In genomic region chr22:25475554-25476022, GRCh38 we compare ENCODE assay signal across 7 cellular contexts.
DNase-seq lines count a peak whose midpoint lies in the region; ATAC-seq and TF ChIP-seq lines count a peak whose summit lies in the region.

No MANE protein-coding gene starts in this region.

- H3K4me1 ChIP-seq in HEK293 (ENCODE audit: control insufficient read depth, insufficient read depth, low read length): peaks cover 8% of the 10 kb centered on the region
- no peaks in the 10 kb centered on the region for H3K4me1 ChIP-seq in mammary epithelial cell (ENCODE audit: insufficient read depth, low read length)

- H3K36me3 ChIP-seq in HEK293 (ENCODE audit: control insufficient read depth in 2 of 2, insufficient read depth in 1 of 2, low read length in 2 of 2): peaks cover 0 to 39% of the 10 kb centered on the region in 2 experiments; a peak in 2 of 3 replicates
- no peaks in the 10 kb centered on the region for H3K36me3 ChIP-seq in mammary epithelial cell (ENCODE audit: insufficient read depth, low read length)

- intact Hi-C loops in mammary epithelial cell (cut with micrococcal nuclease): no loop called here

- H3K27ac Mint-ChIP-seq in stimulated activated memory B cell treated with anti-CD40 and anti-IgM and Interleukin-4, amounts not matched to agents 10 μg/mL and 1 μg/mL and 100 μg/mL, for 72 hours: no peak overlapping the region

- no peak for TF ChIP-seq CTCF in HEK293 (tag by site-specific recombination; IDR thresholded peaks at IDR 0.05)
- no peak for TF ChIP-seq CTCF in fibroblast of the aortic adventitia (IDR thresholded peaks at IDR 0.05; ENCODE audit: insufficient read depth, low read length)
- no peak for TF ChIP-seq CTCF in retinal pigment epithelial cell (conservative IDR thresholded peaks at IDR 0.05; ENCODE audit: low read depth, low read length)
- no peak for TF ChIP-seq CTCF in mammary epithelial cell (conservative IDR thresholded peaks at IDR 0.05 in 1 of 2, IDR thresholded peaks at IDR 0.05 in 1 of 2; ENCODE audit: extremely low read depth in 1 of 2, insufficient read depth in 1 of 2, low read depth in 1 of 2, low read length in 2 of 2)

- H3K9me3 ChIP-seq in HEK293 (ENCODE audit: control insufficient read depth, insufficient read depth, low read depth, low read length) (no peaks in the 10 kb centered on the region), mammary epithelial cell (replicated peaks; ENCODE audit: insufficient read depth, low read length) (no peaks in the 10 kb centered on the region)

- H3K4me3 ChIP-seq in HEK293 (ENCODE audit: low read depth, low read length) (no peak overlapping the region), fibroblast of the aortic adventitia (ENCODE audit: low read depth, low read length) (no peak overlapping the region), retinal pigment epithelial cell (ENCODE audit: low read length) (no peak overlapping the region), mammary epithelial cell (replicated peaks in 1 of 3; ENCODE audit: insufficient read depth in 1 of 3, low read depth in 2 of 3, low read length in 3 of 3) (no peak overlapping the region)

- no peaks in the 10 kb centered on the region for H3K27me3 ChIP-seq in mammary epithelial cell (ENCODE audit: insufficient read depth, low read length)

- WGBS in mammary epithelial cell (ENCODE audit: low coverage, missing lambda C conversion rate): 38% methylated on average over 9 of the region's 9 CpGs

- H3K4me1 Mint-ChIP-seq in stimulated activated memory B cell treated with anti-CD40 and anti-IgM and Interleukin-4, amounts not matched to agents 10 μg/mL and 1 μg/mL and 100 μg/mL, for 72 hours: no peaks in the 10 kb centered on the region

- H3K27ac ChIP-seq in HEK293 (ENCODE audit: extremely low read depth, low read depth, low read length) (peak overlapping the region; percentile 3), mammary epithelial cell (ENCODE audit: insufficient read depth, low read depth, low read length) (no peak overlapping the region)

- no peaks in the 10 kb centered on the region for H3K79me2 ChIP-seq in mammary epithelial cell (ENCODE audit: insufficient read depth, low read length)

- CTCF ChIA-PET in HEK293 (lab: Yijun Ruan, JAX) (interaction anchor here (0.6 to 1.5 kb wide), 6 partner anchors 12 to 547 kb away, joined by 3 to 4 read pairs (median 4); no protein-coding TSS in a partner anchor), mammary epithelial cell (lab: Charles Lee; ENCODE audit: low non-redundant PET) (no interaction called here)

- peak; percentile 63 for DNase-seq in NCI-H446 treated with DMSO at 0.1 percent for 48 hours (lab: John Stamatoyannopoulos, UW)
- peak; percentile 17 for DNase-seq in fibroblast of the aortic adventitia (ENCODE audit: low read depth)
- DNase-seq in retinal pigment epithelial cell (ENCODE audit: low read depth): peak; percentile 47
- no peak for DNase-seq in mammary epithelial cell

- POLR2A ChIA-PET in HEK293 (lab: Yijun Ruan, JAX): interaction anchor here (0.9 to 1.1 kb wide), 2 partner anchors 13 to 20 kb away, joined by 3 read pairs; no protein-coding TSS in a partner anchor

- H2AFZ ChIP-seq in mammary epithelial cell (ENCODE audit: low read depth, low read length): no peak overlapping the region

- no peaks in the 10 kb centered on the region for H4K20me1 ChIP-seq in mammary epithelial cell (ENCODE audit: insufficient read depth, low read length)

- H3K36me3 Mint-ChIP-seq in stimulated activated memory B cell treated with anti-CD40 and anti-IgM and Interleukin-4, amounts not matched to agents 10 μg/mL and 1 μg/mL and 100 μg/mL, for 72 hours: peaks cover 35% of the 10 kb centered on the region

- ATAC-seq in HG03045 (IDR thresholded peaks at IDR 0.05; ENCODE audit: unreplicated experiment): no peak
- no peak for ATAC-seq in stimulated activated memory B cell treated with anti-CD40 and anti-IgM and Interleukin-4, amounts not matched to agents 10 μg/mL and 1 μg/mL and 100 μg/mL, for 72 hours

- no TSS peak for BruUV-seq in mammary epithelial cell (replicated peaks; lab: Mats Ljungman, UMichigan)

- H3K4me2 ChIP-seq in mammary epithelial cell (ENCODE audit: insufficient read depth, low read depth, low read length): no peak overlapping the region

- dilution Hi-C loops in mammary epithelial cell (cut with HindIII; ENCODE audit: low sequenced_read_pairs): no loop called here

- no peak overlapping the region for H3K4me3 Mint-ChIP-seq in stimulated activated memory B cell treated with anti-CD40 and anti-IgM and Interleukin-4, amounts not matched to agents 10 μg/mL and 1 μg/mL and 100 μg/mL, for 72 hours

- in situ Hi-C loops in mammary epithelial cell (cut with MboI; ENCODE audit: low sequenced_read_pairs in 2 of 2): no loop called here

- peaks cover 4% of the 10 kb centered on the region for H3K9me3 Mint-ChIP-seq in stimulated activated memory B cell treated with anti-CD40 and anti-IgM and Interleukin-4, amounts not matched to agents 10 μg/mL and 1 μg/mL and 100 μg/mL, for 72 hours

- no peak overlapping the region for H3K9ac ChIP-seq in mammary epithelial cell (ENCODE audit: insufficient read depth, low read length)

- H3K27me3 Mint-ChIP-seq in stimulated activated memory B cell treated with anti-CD40 and anti-IgM and Interleukin-4, amounts not matched to agents 10 μg/mL and 1 μg/mL and 100 μg/mL, for 72 hours: no peaks in the 10 kb centered on the region

TF ChIP-seq in HEK293, 187 proteins besides CTCF, POLR2A, EP300 and RAD21 (continues in another document):
- TF ChIP-seq ZNF629 (tag by site-specific recombination; IDR thresholded peaks at IDR 0.05) (peak; percentile 6), ZNF114 (tag by site-specific recombination; IDR thresholded peaks at IDR 0.05) (no peak), ZFHX2 (tag by site-specific recombination; conservative IDR thresholded peaks at IDR 0.05) (peak; percentile 92), BCL11A (tag by site-specific recombination; IDR thresholded peaks at IDR 0.05; ENCODE audit: low read depth) (no peak), ZNF521 (tag by site-specific recombination; IDR thresholded peaks at IDR 0.05) (no peak), GLI4 (tag by site-specific recombination; IDR thresholded peaks at IDR 0.05) (no peak), ZNF654 (tag by site-specific recombination; IDR thresholded peaks at IDR 0.05; ENCODE audit: low read depth) (no peak), EGR2 (tag by site-specific recombination; IDR thresholded peaks at IDR 0.05; ENCODE audit: low read depth) (peak; percentile 92), HOXA7 (CRISPR knock-in tag; IDR thresholded peaks at IDR 0.05; ENCODE audit: borderline replicate concordance) (no peak), OSR2 (tag by site-specific recombination; IDR thresholded peaks at IDR 0.05) (peak; percentile 99), GFI1B (tag by site-specific recombination; IDR thresholded peaks at IDR 0.05) (no peak), KLF17 (tag by site-specific recombination; IDR thresholded peaks at IDR 0.05) (peak; percentile 32; the same call in 1 of the 2 replicates), ZNF138 (tag by site-specific recombination; IDR thresholded peaks at IDR 0.05; ENCODE audit: borderline replicate concordance) (no peak), ZBTB49 (tag by site-specific recombination; IDR thresholded peaks at IDR 0.05; ENCODE audit: low read depth) (no peak), TRIM28 (IDR thresholded peaks at IDR 0.05; ENCODE audit: borderline replicate concordance, low read length) (peak; percentile 91; the same call in 1 of the 2 replicates), ZSCAN30 (tag by site-specific recombination; IDR thresholded peaks at IDR 0.05) (peak; percentile 69), ZNF792 (tag by site-specific recombination; IDR thresholded peaks at IDR 0.05) (no peak), ZBTB6 (tag by site-specific recombination; IDR thresholded peaks at IDR 0.05) (peak; percentile 73; the same call in 1 of the 2 replicates), ZNF501 (tag by site-specific recombination; IDR thresholded peaks at IDR 0.05) (no peak)
